In the genomic region with DNA sequence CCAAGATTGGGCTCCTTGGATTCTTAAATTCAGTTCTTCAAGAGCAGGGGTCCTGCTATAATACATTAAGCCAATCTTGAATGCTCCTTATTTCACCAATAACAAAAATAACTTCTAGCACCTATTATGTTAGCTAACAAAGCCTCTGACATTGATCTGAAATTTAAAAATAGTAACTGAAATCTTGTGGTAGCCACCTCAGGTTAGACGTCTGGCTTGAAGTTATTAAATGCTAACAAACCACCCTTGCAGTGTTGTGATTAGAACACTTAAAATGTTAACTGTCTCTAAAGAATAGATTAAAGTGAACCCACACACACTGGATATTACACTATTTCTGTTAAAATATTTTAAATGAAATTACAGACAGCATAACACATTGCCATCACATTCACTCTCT, we compare ENCODE assay signal across 1 cellular context.
TF ChIP-seq lines count a peak whose summit lies in the region.

No MANE protein-coding gene starts in this region.

TF ChIP-seq in WTC11, 78 proteins besides CTCF, POLR2A, EP300 and RAD21 (continued from another document):
- TF ChIP-seq, protein P1, sequence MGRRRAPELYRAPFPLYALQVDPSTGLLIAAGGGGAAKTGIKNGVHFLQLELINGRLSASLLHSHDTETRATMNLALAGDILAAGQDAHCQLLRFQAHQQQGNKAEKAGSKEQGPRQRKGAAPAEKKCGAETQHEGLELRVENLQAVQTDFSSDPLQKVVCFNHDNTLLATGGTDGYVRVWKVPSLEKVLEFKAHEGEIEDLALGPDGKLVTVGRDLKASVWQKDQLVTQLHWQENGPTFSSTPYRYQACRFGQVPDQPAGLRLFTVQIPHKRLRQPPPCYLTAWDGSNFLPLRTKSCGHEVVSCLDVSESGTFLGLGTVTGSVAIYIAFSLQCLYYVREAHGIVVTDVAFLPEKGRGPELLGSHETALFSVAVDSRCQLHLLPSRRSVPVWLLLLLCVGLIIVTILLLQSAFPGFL (CRISPR knock-in tag; IDR thresholded peaks at IDR 0.05; ENCODE audit: borderline replicate concordance): no peak
- TF ChIP-seq TP53 (CRISPR knock-in tag; IDR thresholded peaks at IDR 0.05) (no peak), SMAD4 (CRISPR knock-in tag; IDR thresholded peaks at IDR 0.05) (no peak)
